23 cellular contexts compared by ENCODE assay signal in the genomic region with DNA sequence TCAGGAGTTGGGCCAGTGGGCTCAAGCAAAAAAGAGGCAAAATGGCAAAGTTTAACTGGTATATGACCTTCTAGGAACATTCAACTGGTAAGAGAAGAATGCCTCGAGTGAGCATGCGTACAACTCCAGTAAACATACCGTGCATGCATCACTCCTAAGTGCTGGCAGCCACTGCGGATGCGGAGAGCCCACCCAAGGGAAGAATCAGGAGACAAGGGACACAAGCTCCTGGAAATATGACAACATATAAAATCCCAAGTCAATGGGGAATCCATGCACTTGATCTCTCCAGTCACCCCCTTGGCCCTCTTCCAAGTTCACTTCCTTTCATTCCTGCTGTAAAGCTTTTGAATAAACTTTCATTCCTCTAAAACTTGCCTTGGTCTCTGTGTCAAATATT.
A peak's percentile ranks its signal among the peaks of the same experiment; 100 is the strongest.
DNase-seq lines count a peak whose midpoint lies in the region; ATAC-seq and TF ChIP-seq lines count a peak whose summit lies in the region.
"Had no signal": no experiment of that assay in that cellular context is flagged by ENCODE, and none has a peak within 500 bp of the region (broad histone marks: within the 10 kb centered on the region; RNA-seq: fewer than 3 reads in every experiment).

No MANE protein-coding gene starts in this region.

- ATAC-seq in activated B cell treated with CpG ODN at 0.5 μM for 24 hours (ENCODE audit: low read depth): no peak
- no peak for ATAC-seq in naive B cell (ENCODE audit: low read depth in 2 of 2)
- ATAC-seq in GM18511 (IDR thresholded peaks at IDR 0.05; ENCODE audit: unreplicated experiment): no peak

- H3K36me3 Mint-ChIP-seq in activated B cell treated with CpG ODN at 0.5 μM for 24 hours (ENCODE audit: low read depth) (peaks cover 14% of the 10 kb centered on the region), naive B cell (peaks cover 3 to 8% of the 10 kb centered on the region in 2 donors)

- no peak for TF ChIP-seq CTCF in activated B cell treated with CpG ODN at 0.5 μM for 24 hours (IDR thresholded peaks at IDR 0.05)

- H3K4me1 Mint-ChIP-seq in activated B cell treated with CpG ODN at 0.5 μM for 24 hours: peaks cover 71% of the 10 kb centered on the region
- H3K4me1 Mint-ChIP-seq in naive B cell: peaks cover 44 to 65% (median 56%) of the 10 kb centered on the region in 3 donors
- H3K4me1 Mint-ChIP-seq: activated naive CD8-positive, alpha-beta T cell treated with anti-CD3 and anti-CD28 coated beads for 36 hours; mesothelial cell of epicardium had no signal

- H3K27ac Mint-ChIP-seq in activated B cell treated with CpG ODN at 0.5 μM for 24 hours (peak overlapping the region; percentile 77), naive B cell (peak overlapping the region in 4 of 6 donors; percentile 31 to 93 (median 68))
- H3K27ac Mint-ChIP-seq: activated naive CD8-positive, alpha-beta T cell treated with anti-CD3 and anti-CD28 coated beads for 36 hours; mesothelial cell of epicardium had no signal

- H3K27me3 Mint-ChIP-seq in activated B cell treated with CpG ODN at 0.5 μM for 24 hours: no peaks in the 10 kb centered on the region
- no peaks in the 10 kb centered on the region for H3K27me3 Mint-ChIP-seq in naive B cell
- H3K27me3 Mint-ChIP-seq: stimulated activated naive CD8-positive, alpha-beta T cell treated with anti-CD3 and anti-CD28 coated beads, Interleukin-15, Interleukin-2, amounts not matched to agents 100 ng/mL and 50 ng/mL, for 24 hours had no signal

- H3K4me3 Mint-ChIP-seq in activated B cell treated with CpG ODN at 0.5 μM for 24 hours (peak overlapping the region; percentile 17), naive B cell (peak overlapping the region in 5 of 8 donors; percentile 1 to 81 (median 56))
- H3K4me3 Mint-ChIP-seq: activated naive CD8-positive, alpha-beta T cell treated with anti-CD3 and anti-CD28 coated beads for 36 hours; mesothelial cell of epicardium; stimulated activated naive CD8-positive, alpha-beta T cell treated with anti-CD3 and anti-CD28 coated beads, Interleukin-15, Interleukin-2, amounts not matched to agents 100 ng/mL and 50 ng/mL, for 24 hours had no signal

- peak; percentile 12 for DNase-seq in ELR (ENCODE audit: low read depth)
- DNase-seq in HCEC 1CT: peak; percentile 9
- DNase-seq in activated B cell treated with CpG ODN at 0.5 μM for 24 hours: no peak
- DNase-seq in naive B cell: no peak
- no peak for DNase-seq in kidney glomerular epithelial cell (lab: John Stamatoyannopoulos, UW)
- DNase-seq in NCI-H2029 (lab: John Stamatoyannopoulos, UW): no peak
- DNase-seq: activated CD4-positive, alpha-beta T cell treated with anti-CD3 and anti-CD28 coated beads for 48 hours; activated effector memory CD4-positive, alpha-beta T cell treated with Interleukin-2 at 50 U/mL for 16 hours; activated naive CD8-positive, alpha-beta T cell treated with anti-CD3 and anti-CD28 coated beads for 36 hours; aorta; DMS 273 treated with DMSO at 0.1 percent for 48 hours; H7; Kasumi-1; MV-4-11; NCI-H1436; NCI-H2081 treated with DMSO at 0.1 percent for 48 hours; NCI-H748 treated with DMSO at 0.1 percent for 48 hours; stimulated activated CD4-positive, alpha-beta T cell treated with anti-CD3 and anti-CD28 coated beads, Interleukin-1b, Interleukin-23, amount 100 ng/mL, for 48 hours; T1000; testis had no signal

- intact Hi-C loops in activated B cell treated with CpG ODN at 0.5 μM for 24 hours (cut with micrococcal nuclease): loop anchor here (1.0 to 10.0 kb wide), 7 partner anchors 12 to 396 kb away; partner anchors contain the start of genes CEP83, FGD6, NR2C1 and VEZT

- POLR2A ChIA-PET in activated B cell treated with CpG ODN at 0.5 μM for 24 hours (lab: Charles Lee): interaction anchor here (1.3 to 4.7 kb wide), 5 partner anchors 12 to 56 kb away, joined by 3 to 51 read pairs (median 43); no protein-coding TSS in a partner anchor

- H3K9me3 Mint-ChIP-seq in activated B cell treated with CpG ODN at 0.5 μM for 24 hours: peaks cover 5% of the 10 kb centered on the region
- H3K9me3 Mint-ChIP-seq in naive B cell: peaks cover 0 to 14% (median 9%) of the 10 kb centered on the region in 7 donors

- CTCF ChIA-PET in activated B cell treated with CpG ODN at 0.5 μM for 24 hours (lab: Charles Lee): interaction anchor here (1.3 to 4.9 kb wide), 5 partner anchors 12 to 215 kb away, joined by 3 to 62 read pairs (median 4); partner anchors contain the start of gene NDUFA12

Comparison
In these comparisons a context has a peak if more than half of its experiments do, and no peak if none do; other contexts are left out.
1. DNase-seq: peak in ELR (single experiment) and HCEC 1CT (single experiment); none in activated B cell treated with CpG ODN at 0.5 μM for 24 hours (single experiment), naive B cell (single experiment), kidney glomerular epithelial cell (single experiment) and NCI-H2029 (single experiment).